In the genomic region with DNA sequence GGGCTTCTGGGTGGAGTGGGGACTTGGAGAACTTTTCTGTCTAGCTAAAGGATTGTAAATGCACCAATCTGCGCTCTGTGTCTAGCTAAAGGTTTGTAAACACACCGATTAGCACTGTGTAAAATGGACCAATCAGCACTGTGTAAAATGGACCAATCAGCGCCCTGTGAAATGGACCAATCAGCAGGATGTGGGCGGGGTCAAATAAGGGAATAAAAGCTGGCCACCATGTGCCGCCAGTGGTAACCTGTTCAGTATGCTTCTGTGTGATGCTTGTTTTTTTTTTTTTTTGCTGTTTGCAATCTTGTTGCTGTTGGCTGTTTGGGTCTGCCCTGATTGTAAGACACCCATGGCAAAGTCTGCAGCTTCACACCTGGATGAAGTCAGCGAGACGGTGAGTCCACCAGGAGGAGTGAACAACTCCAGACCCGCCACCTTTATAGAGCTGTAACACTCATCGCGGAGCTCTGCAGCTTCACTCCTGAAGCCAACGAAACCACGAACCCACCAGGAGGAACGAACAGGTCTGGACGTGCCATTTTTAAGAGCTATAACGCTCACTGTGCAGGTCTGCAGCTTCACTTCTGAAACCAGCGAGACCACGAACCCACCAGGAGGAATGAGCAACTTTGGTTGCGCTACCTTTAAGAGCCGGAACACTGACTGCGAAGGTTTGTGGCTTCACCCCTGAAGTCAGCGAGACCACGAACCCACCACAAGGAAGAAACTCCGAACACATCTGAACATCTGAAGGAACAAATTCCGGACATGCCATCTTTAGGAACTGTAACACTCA, we compare ENCODE assay signal across 10 cellular contexts.
DNase-seq lines count a peak whose midpoint lies in the region; ATAC-seq and TF ChIP-seq lines count a peak whose summit lies in the region.
"Had no signal": no experiment of that assay in that cellular context is flagged by ENCODE, and none has a peak within 500 bp of the region (broad histone marks: within the 10 kb centered on the region; RNA-seq: fewer than 3 reads in every experiment).

No MANE protein-coding gene starts in this region.

- peak; percentile 76 to 81 (median 79) for DNase-seq in CD4-positive, alpha-beta memory T cell
- peak; percentile 17 for DNase-seq in SK-MEL-5 (ENCODE audit: low read depth, low spot score)
- DNase-seq in activated T-helper 1 cell treated with anti-CD3 and anti-CD28 coated beads, Interleukin-2, amount 50 U/mL, for 16 hours (ENCODE audit: low read depth in 1 of 2, low spot score in 1 of 2), result peak; percentile 15 to 20
- peak; percentile 71 for DNase-seq in stimulated activated CD4-positive, alpha-beta T cell treated with anti-CD3 and anti-CD28 coated beads, Interleukin-15, amount 100 ng/mL, for 24 hours
- DNase-seq in LoVo (ENCODE audit: low spot score), result no peak
- DNase-seq in glutamatergic neuron, result no peak
- no peak for DNase-seq in occipital lobe (lab: John Stamatoyannopoulos, UW)
- DNase-seq: NCI-H1048 had no signal

- TF ChIP-seq CTCF in glutamatergic neuron (IDR thresholded peaks at IDR 0.05; ENCODE audit: partially characterized antibody, unreplicated experiment), result no peak

- H3K4me1 Mint-ChIP-seq in CD4-positive, alpha-beta memory T cell, result peaks cover 12 to 25% (median 18%) of the 10 kb centered on the region in 4 donors
- H3K4me1 Mint-ChIP-seq in glutamatergic neuron (ENCODE audit: low read depth, unreplicated experiment), result peaks cover 13% of the 10 kb centered on the region

- no peak for ATAC-seq in HG02938 (IDR thresholded peaks at IDR 0.05; ENCODE audit: unreplicated experiment)
- ATAC-seq: pancreas had no signal

- no peaks in the 10 kb centered on the region for H3K36me3 Mint-ChIP-seq in CD4-positive, alpha-beta memory T cell
- peaks cover 8% of the 10 kb centered on the region for H3K36me3 Mint-ChIP-seq in glutamatergic neuron (ENCODE audit: unreplicated experiment)

- peaks cover 0 to 2% (median 0%) of the 10 kb centered on the region in 8 donors for H3K9me3 Mint-ChIP-seq in CD4-positive, alpha-beta memory T cell
- peaks cover 7% of the 10 kb centered on the region for H3K9me3 Mint-ChIP-seq in glutamatergic neuron (ENCODE audit: unreplicated experiment)

- H3K4me3 Mint-ChIP-seq in CD4-positive, alpha-beta memory T cell, result peak overlapping the region; percentile 85 to 94 (median 90)
- H3K4me3 Mint-ChIP-seq in glutamatergic neuron (ENCODE audit: unreplicated experiment), result no peak overlapping the region

- H3K27ac ChIP-seq in CD4-positive, alpha-beta memory T cell (ENCODE audit: low read depth, low read length), result peak overlapping the region; percentile 28
- H3K27ac ChIP-seq: pancreas had no signal

- POLR2A ChIA-PET in CD4-positive, alpha-beta memory T cell (lab: Charles Lee; ENCODE audit: partially characterized antibody), result interaction anchor here (0.6 to 3.4 kb wide), 9 partner anchors 11 to 200 kb away, joined by 3 to 24 read pairs (median 4); partner anchors contain the start of genes COPS3 and PEMT

- peak overlapping the region; percentile 77 to 96 (median 87) for H3K27ac Mint-ChIP-seq in CD4-positive, alpha-beta memory T cell
- no peak overlapping the region for H3K27ac Mint-ChIP-seq in glutamatergic neuron (ENCODE audit: unreplicated experiment)

- H3K36me3 ChIP-seq in CD4-positive, alpha-beta memory T cell (ENCODE audit: insufficient read depth, low read length), result no peaks in the 10 kb centered on the region
- H3K36me3 ChIP-seq: pancreas had no signal

- H3K4me1 ChIP-seq in CD4-positive, alpha-beta memory T cell (ENCODE audit: insufficient read depth, low read length), result peaks cover 21% of the 10 kb centered on the region

- in situ Hi-C loops in SK-MEL-5 (cut with HindIII; ENCODE audit: low pct_unique_long_range_greater_than_20kb, low sequenced_read_pairs), result no loop called here

- CTCF ChIA-PET in CD4-positive, alpha-beta memory T cell (lab: Charles Lee; ENCODE audit: partially characterized antibody), result interaction anchor here (0.7 to 2.9 kb wide), 6 partner anchors 10 to 222 kb away, joined by 3 to 12 read pairs (median 4); no protein-coding TSS in a partner anchor

- intact Hi-C loops in CD4-positive, alpha-beta memory T cell (cut with micrococcal nuclease), result loop anchor here (2.0 kb wide), 1 partner anchor 49 kb away; no protein-coding TSS in a partner anchor

- no peaks in the 10 kb centered on the region for H3K9me3 ChIP-seq in CD4-positive, alpha-beta memory T cell (ENCODE audit: control insufficient read depth in 1 of 2, low read length in 2 of 2)
- H3K9me3 ChIP-seq: pancreas had no signal

- H3K27me3 Mint-ChIP-seq in CD4-positive, alpha-beta memory T cell, result peaks cover 2% of the 10 kb centered on the region in 2 donors
- H3K27me3 Mint-ChIP-seq in glutamatergic neuron (ENCODE audit: unreplicated experiment), result peaks cover 5% of the 10 kb centered on the region

- H3K4me3 ChIP-seq in CD4-positive, alpha-beta memory T cell (ENCODE audit: low read length in 2 of 2), result peak overlapping the region; percentile 49 to 53
- H3K4me3 ChIP-seq: pancreas had no signal

- no peaks in the 10 kb centered on the region for H3K27me3 ChIP-seq in CD4-positive, alpha-beta memory T cell (ENCODE audit: insufficient read depth, low read length)
- H3K27me3 ChIP-seq: pancreas had no signal

Comparison
In these comparisons a context has a peak if more than half of its experiments do, and no peak if none do; other contexts are left out.
1. DNase-seq: peak in CD4-positive, alpha-beta memory T cell (5 of 5), SK-MEL-5 (single experiment), activated T-helper 1 cell treated with anti-CD3 and anti-CD28 coated beads, Interleukin-2, amount 50 U/mL, for 16 hours (2 of 2) and stimulated activated CD4-positive, alpha-beta T cell treated with anti-CD3 and anti-CD28 coated beads, Interleukin-15, amount 100 ng/mL, for 24 hours (single experiment); none in LoVo (single experiment), glutamatergic neuron (single experiment) and occipital lobe (single experiment).